Comparison of ENCODE assay signal across 22 cellular contexts in the genomic region with DNA sequence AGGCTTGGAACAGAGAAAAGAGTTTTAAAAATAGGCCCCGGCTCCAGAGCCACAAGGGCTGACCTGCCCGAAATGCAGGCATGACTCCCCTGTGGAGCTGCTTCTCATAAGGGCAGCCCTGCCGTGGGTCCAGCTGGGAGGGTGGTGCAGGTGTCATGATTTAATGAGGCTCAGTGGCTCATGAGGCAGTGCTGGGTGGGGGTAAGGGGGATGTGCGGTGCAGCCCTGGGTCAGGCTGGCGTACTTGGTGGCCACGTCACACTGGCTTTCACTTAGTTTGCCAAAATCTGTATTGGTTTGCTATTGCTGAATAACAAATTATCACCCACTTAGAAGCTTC. TPM values are rescaled to one million over a fixed set of nuclear protein-coding genes. Genes with fewer than 3 reads are reported as not detected.
A peak's percentile ranks its signal among the peaks of the same experiment; 100 is the strongest.
DNase-seq lines count a peak whose midpoint lies in the region; ATAC-seq, FAIRE-seq and TF ChIP-seq lines count a peak whose summit lies in the region.
"Had no signal": no experiment of that assay in that cellular context is flagged by ENCODE, and none has a peak within 500 bp of the region (broad histone marks: within the 10 kb centered on the region; RNA-seq: fewer than 3 reads in every experiment).

No MANE protein-coding gene starts in this region.

- WGBS in sigmoid colon, 2 donors: 87 to 94% methylated on average over 6 of the region's 6 CpGs

- DNase-seq in activated CD8-positive, alpha-beta memory T cell treated with anti-CD3 and anti-CD28 coated beads, Interleukin-2, amount 50 U/mL, for 48 hours: peak; percentile 38
- DNase-seq in activated CD8-positive, alpha-beta memory T cell treated with anti-CD3 and anti-CD28 coated beads, Interleukin-2, amount 10 ng/mL, durations not matched to agents 7 days and 5 days: no peak
- DNase-seq in RWPE2 (ENCODE audit: low spot score) (peak; percentile 37), kidney (peak; percentile 33), sigmoid colon (peak; percentile 32), kidney glomerular epithelial cell (lab: John Stamatoyannopoulos, UW) (no peak)
- DNase-seq: CD4-positive, alpha-beta memory T cell; GF-D8; MV-4-11; NCI-H187; NCI-H2107; NCI-H510A; NCI-H774; OCI-M1; RPMI8226; SIG-M5 had no signal

- no peak overlapping the region for H3K4me3 Mint-ChIP-seq in activated CD8-positive, alpha-beta memory T cell treated with anti-CD3 and anti-CD28 coated beads, Interleukin-2, amount 10 ng/mL, durations not matched to agents 7 days and 5 days
- H3K4me3 Mint-ChIP-seq: CD4-positive, alpha-beta memory T cell had no signal

- CTCF ChIA-PET in activated CD8-positive, alpha-beta memory T cell treated with anti-CD3 and anti-CD28 coated beads, Interleukin-2, amount 10 ng/mL, durations not matched to agents 7 days and 5 days (lab: Charles Lee): no interaction called here

- no peaks in the 10 kb centered on the region for H3K36me3 Mint-ChIP-seq in activated CD8-positive, alpha-beta memory T cell treated with anti-CD3 and anti-CD28 coated beads, Interleukin-2, amount 10 ng/mL, durations not matched to agents 7 days and 5 days
- H3K36me3 Mint-ChIP-seq: CD4-positive, alpha-beta memory T cell had no signal

- H3K27me3 ChIP-seq in RWPE2 (ENCODE audit: insufficient read depth, poor library complexity, severe bottlenecking) (no peaks in the 10 kb centered on the region), sigmoid colon (no peaks in the 10 kb centered on the region)

- no peak for ATAC-seq in activated CD8-positive, alpha-beta memory T cell treated with anti-CD3 and anti-CD28 coated beads, Interleukin-2, amount 10 ng/mL, durations not matched to agents 7 days and 5 days
- no peak for ATAC-seq in RWPE2 (ENCODE audit: low read depth)
- no peak for ATAC-seq in HG02938 (IDR thresholded peaks at IDR 0.05; ENCODE audit: unreplicated experiment)
- no peak for ATAC-seq in HG03135 (IDR thresholded peaks at IDR 0.05; ENCODE audit: unreplicated experiment)
- ATAC-seq: HepG2 had no signal

- intact Hi-C loops in kidney (cut with DNase I): no loop called here
- intact Hi-C loops in sigmoid colon (cut with DNase I): no loop called here

- FAIRE-seq in kidney (lab: Jason Lieb, UNC): no peak
- FAIRE-seq: A204.1, HepG2 had no signal

- H3K27me3 Mint-ChIP-seq in activated CD8-positive, alpha-beta memory T cell treated with anti-CD3 and anti-CD28 coated beads, Interleukin-2, amount 10 ng/mL, durations not matched to agents 7 days and 5 days: peaks cover 14% of the 10 kb centered on the region

- no peak overlapping the region for H3K9ac ChIP-seq in kidney (ENCODE audit: low read length in 2 of 2)
- H3K9ac ChIP-seq: KMS-11 had no signal

- no peak for TF ChIP-seq POLR2A in sigmoid colon (IDR thresholded peaks at IDR 0.05)

- TF ChIP-seq CTCF in RWPE2 (IDR thresholded peaks at IDR 0.05; ENCODE audit: poor library complexity, severe bottlenecking) (no peak), kidney (IDR thresholded peaks at IDR 0.05; ENCODE audit: borderline replicate concordance, extremely low read depth, insufficient read depth) (no peak), sigmoid colon (IDR thresholded peaks at IDR 0.05) (no peak)

- H3K27ac ChIP-seq in RWPE2 (ENCODE audit: poor library complexity, severe bottlenecking): no peak overlapping the region
- no peak overlapping the region for H3K27ac ChIP-seq in kidney (ENCODE audit: low read depth in 2 of 2, low read length in 2 of 2)
- no peak overlapping the region for H3K27ac ChIP-seq in sigmoid colon
- H3K27ac ChIP-seq: KMS-11 had no signal

- H3K9me3 Mint-ChIP-seq in activated CD8-positive, alpha-beta memory T cell treated with anti-CD3 and anti-CD28 coated beads, Interleukin-2, amount 10 ng/mL, durations not matched to agents 7 days and 5 days (ENCODE audit: low read depth): no peaks in the 10 kb centered on the region
- H3K9me3 Mint-ChIP-seq: CD4-positive, alpha-beta memory T cell had no signal

- no peak for TF ChIP-seq EP300 in sigmoid colon (IDR thresholded peaks at IDR 0.05)

- H3K9me3 ChIP-seq in RWPE2 (ENCODE audit: severe bottlenecking): no peaks in the 10 kb centered on the region
- H3K9me3 ChIP-seq in kidney (ENCODE audit: control insufficient read depth in 1 of 2, low read length in 2 of 2): no peaks in the 10 kb centered on the region
- no peaks in the 10 kb centered on the region for H3K9me3 ChIP-seq in sigmoid colon

- no peaks in the 10 kb centered on the region for H3K4me1 ChIP-seq in RWPE2 (ENCODE audit: insufficient read depth, poor library complexity, severe bottlenecking)
- no peaks in the 10 kb centered on the region for H3K4me1 ChIP-seq in kidney (ENCODE audit: control insufficient read depth in 1 of 2, insufficient read depth in 1 of 2, low read depth in 1 of 2, low read length in 2 of 2)
- H3K4me1 ChIP-seq in sigmoid colon: no peaks in the 10 kb centered on the region

- H3K27ac Mint-ChIP-seq in activated CD8-positive, alpha-beta memory T cell treated with anti-CD3 and anti-CD28 coated beads, Interleukin-2, amount 10 ng/mL, durations not matched to agents 7 days and 5 days: no peak overlapping the region
- H3K27ac Mint-ChIP-seq: CD4-positive, alpha-beta memory T cell had no signal

- no peaks in the 10 kb centered on the region for H3K36me3 ChIP-seq in RWPE2 (ENCODE audit: low read depth)
- no peaks in the 10 kb centered on the region for H3K36me3 ChIP-seq in kidney (ENCODE audit: control insufficient read depth in 1 of 2, insufficient read depth in 2 of 2, low read length in 2 of 2)
- no peaks in the 10 kb centered on the region for H3K36me3 ChIP-seq in sigmoid colon

- H3K4me1 Mint-ChIP-seq in activated CD8-positive, alpha-beta memory T cell treated with anti-CD3 and anti-CD28 coated beads, Interleukin-2, amount 10 ng/mL, durations not matched to agents 7 days and 5 days: no peaks in the 10 kb centered on the region
- H3K4me1 Mint-ChIP-seq: CD4-positive, alpha-beta memory T cell had no signal

- H3K4me3 ChIP-seq in RWPE2 (ENCODE audit: severe bottlenecking): no peak overlapping the region
- H3K4me3 ChIP-seq in kidney (ENCODE audit: low read length in 2 of 2): no peak overlapping the region
- no peak overlapping the region for H3K4me3 ChIP-seq in sigmoid colon

RNA-seq across cellular contexts. Expression of gene HJURP, which starts 33.6 kb away (rescaled TPM):
- total RNA-seq in activated CD8-positive, alpha-beta memory T cell treated with anti-CD3 and anti-CD28 coated beads, Interleukin-2, amount 10 ng/mL, durations not matched to agents 7 days and 5 days: 100 to 1,000 TPM; 111 to 145 TPM
- total RNA-seq in kidney: 0.94 TPM
- not detected for polyA plus RNA-seq in kidney (ENCODE audit: insufficient read depth, low read depth, low replicate concordance)
- total RNA-seq in sigmoid colon: 1 to 10 TPM in 2 of 4 donors, under 1 TPM in 2; 0.28 to 2.1 (median 1.0) TPM
- polyA plus RNA-seq in sigmoid colon: 1 to 10 TPM; 1.2 to 9.0 (median 3.0) TPM
- polyA plus RNA-seq: CD4-positive, alpha-beta memory T cell had no signal

RNA-seq across cellular contexts. Expression of gene MROH2A, which starts 42.6 kb away (rescaled TPM):
- not detected for total RNA-seq in activated CD8-positive, alpha-beta memory T cell treated with anti-CD3 and anti-CD28 coated beads, Interleukin-2, amount 10 ng/mL, durations not matched to agents 7 days and 5 days
- not detected for total RNA-seq in kidney
- 1.8 TPM for polyA plus RNA-seq in kidney (ENCODE audit: insufficient read depth, low read depth, low replicate concordance)
- total RNA-seq in sigmoid colon: not detected
- under 1 TPM in 1 of 3 donors, not detected in 2; 0.06 TPM for polyA plus RNA-seq in sigmoid colon
- total RNA-seq: CD4-positive, alpha-beta memory T cell had no signal
- polyA plus RNA-seq: BJ; CD4-positive, alpha-beta memory T cell had no signal

Comparison
In these comparisons a context has a peak if more than half of its experiments do, and no peak if none do; other contexts are left out.
1. DNase-seq: peak in activated CD8-positive, alpha-beta memory T cell treated with anti-CD3 and anti-CD28 coated beads, Interleukin-2, amount 50 U/mL, for 48 hours (single experiment), RWPE2 (single experiment), kidney (single experiment) and sigmoid colon (single experiment); none in activated CD8-positive, alpha-beta memory T cell treated with anti-CD3 and anti-CD28 coated beads, Interleukin-2, amount 10 ng/mL, durations not matched to agents 7 days and 5 days (single experiment) and kidney glomerular epithelial cell (single experiment).
2. RNA of gene HJURP, which starts 33.6 kb away (total RNA-seq): 111 to 145 TPM in activated CD8-positive, alpha-beta memory T cell treated with anti-CD3 and anti-CD28 coated beads, Interleukin-2, amount 10 ng/mL, durations not matched to agents 7 days and 5 days; 0.28 to 2.1 TPM in sigmoid colon and 0.94 TPM in kidney (single experiment); every median in the first group is over 10 times any median in the second.